In genomic region chr19:17332677-17333581, GRCh38 we compare ENCODE assay signal across 8 cellular contexts. TPM values are rescaled to one million over a fixed set of nuclear protein-coding genes. Genes with fewer than 3 reads are reported as not detected.
DNase-seq lines count a peak whose midpoint lies in the region; ATAC-seq and TF ChIP-seq lines count a peak whose summit lies in the region.

No MANE protein-coding gene starts in this region.

- peak overlapping the region in 5 of 7 donors; percentile 20 to 89 (median 57) for H3K4me3 Mint-ChIP-seq in CD8-positive, alpha-beta memory T cell
- peak overlapping the region; percentile 37 to 75 for H3K4me3 Mint-ChIP-seq in H9

- no peaks in the 10 kb centered on the region for H3K27me3 Mint-ChIP-seq in CD8-positive, alpha-beta memory T cell
- peaks cover 6% of the 10 kb centered on the region for H3K27me3 Mint-ChIP-seq in H9 (ENCODE audit: low read depth)

- H3K23me2 ChIP-seq in H9 (ENCODE audit: insufficient read length, low read depth, low read length, poor library complexity, severe bottlenecking), result peaks cover 18% of the 10 kb centered on the region

- H4K20me1 ChIP-seq in H9 (ENCODE audit: control insufficient read depth, insufficient read depth, insufficient read length), result no peaks in the 10 kb centered on the region

- intact Hi-C loops in spleen (cut with DNase I; ENCODE audit: low total_unique reads), result no loop called here

- POLR2A ChIA-PET in CD8-positive, alpha-beta memory T cell (lab: Charles Lee), result interaction anchor here (0.8 to 2.1 kb wide), 4 partner anchors 23 to 259 kb away, joined by 3 to 9 read pairs (median 4); partner anchors contain the start of gene DDA1

- no peak overlapping the region for H3K23ac ChIP-seq in H9 (ENCODE audit: insufficient read length, low read depth, low read length)

- no peak overlapping the region for H3K4me3 ChIP-seq in CD8-positive, alpha-beta memory T cell (ENCODE audit: low read length)
- H3K4me3 ChIP-seq in RWPE2 (ENCODE audit: severe bottlenecking), result no peak overlapping the region
- no peak overlapping the region for H3K4me3 ChIP-seq in choroid plexus epithelial cell (ENCODE audit: low read depth, low read length)
- H3K4me3 ChIP-seq in spleen, result peak overlapping the region in 1 of 8 donors; percentile 60

- TF ChIP-seq CTCF in H9 (conservative IDR thresholded peaks at IDR 0.05) (no peak), RWPE2 (IDR thresholded peaks at IDR 0.05; ENCODE audit: poor library complexity, severe bottlenecking) (no peak), choroid plexus epithelial cell (conservative IDR thresholded peaks at IDR 0.05; ENCODE audit: low read depth, low read length) (no peak), spleen (IDR thresholded peaks at IDR 0.05 in 8 of 11, conservative IDR thresholded peaks at IDR 0.05 in 3 of 11) (no peak)

- no peak overlapping the region for H4K91ac ChIP-seq in H9 (ENCODE audit: insufficient read length, low read depth, low read length)

- peak overlapping the region; percentile 74 for H3K4me2 ChIP-seq in H9 (ENCODE audit: insufficient read depth, insufficient read length, low read length)

- peaks cover 32 to 57% (median 33%) of the 10 kb centered on the region in 3 donors for H3K4me1 Mint-ChIP-seq in CD8-positive, alpha-beta memory T cell
- peaks cover 14 to 30% of the 10 kb centered on the region in 2 experiments for H3K4me1 Mint-ChIP-seq in H9

- no CpG with 5 or more reads among the region's 45 CpGs for WGBS in H9 (ENCODE audit: extremely low coverage, insufficient read length, low lambda C conversion rate)
- WGBS in spleen, 5 donors, result 93 to 97% (median 96%) methylated on average over 42 to 45 of the region's 45 CpGs

- peaks cover 0 to 13% (median 3%) of the 10 kb centered on the region in 3 donors for H3K36me3 Mint-ChIP-seq in CD8-positive, alpha-beta memory T cell
- peaks cover 11 to 29% (median 23%) of the 10 kb centered on the region in 3 experiments for H3K36me3 Mint-ChIP-seq in H9 (ENCODE audit: insufficient read depth in 1 of 3, low read depth in 3 of 3)

- no peak overlapping the region for H2BK20ac ChIP-seq in H9 (ENCODE audit: low read depth, low read length, poor library complexity, severe bottlenecking)

- no peaks in the 10 kb centered on the region for H3K9me3 Mint-ChIP-seq in CD8-positive, alpha-beta memory T cell
- H3K9me3 Mint-ChIP-seq in H9, result no peaks in the 10 kb centered on the region; a peak in 1 of 5 replicates

- no peak overlapping the region for H2AK5ac ChIP-seq in H9 (ENCODE audit: insufficient read length, low read length)

- CTCF ChIA-PET in CD8-positive, alpha-beta memory T cell (lab: Charles Lee), result interaction anchor here (0.7 to 3.2 kb wide), 8 partner anchors 11 to 257 kb away, joined by 3 to 13 read pairs (median 4); partner anchors contain the start of genes BABAM1, DDA1, HAUS8 and MRPL34

- no peak overlapping the region for H3K9ac ChIP-seq in H9 (ENCODE audit: extremely low read depth, insufficient read length, low read length)

- H3K36me3 ChIP-seq in CD8-positive, alpha-beta memory T cell (ENCODE audit: insufficient read depth, low read length), result no peaks in the 10 kb centered on the region
- peaks cover 6% of the 10 kb centered on the region for H3K36me3 ChIP-seq in RWPE2 (ENCODE audit: low read depth)
- peaks cover 0 to 8% (median 0%) of the 10 kb centered on the region in 6 donors for H3K36me3 ChIP-seq in spleen

- no peak overlapping the region for H3K18ac ChIP-seq in H9 (ENCODE audit: insufficient read length, low read depth, low read length)

- H3K56ac ChIP-seq in H9 (ENCODE audit: insufficient read length, low read depth, low read length), result no peak overlapping the region

- H2BK15ac ChIP-seq in H9 (ENCODE audit: low read depth, low read length), result no peak overlapping the region

- peak in 1 of 5 donors; percentile 34 for DNase-seq in CD8-positive, alpha-beta memory T cell
- DNase-seq in H9 (peak; percentile 92), RWPE2 (ENCODE audit: low spot score) (peak; percentile 69), choroid plexus epithelial cell (ENCODE audit: low read depth) (peak; percentile 65), spleen (peak; percentile 78), activated gamma-delta T cell treated with Interleukin-2 at 50 U/mL for 16 hours (no peak)

- H3K4ac ChIP-seq in H9 (ENCODE audit: low read depth, low read length), result no peak overlapping the region

- TF ChIP-seq POLR2A in spleen (IDR thresholded peaks at IDR 0.05), result no peak

- H3K27ac Mint-ChIP-seq in CD8-positive, alpha-beta memory T cell, result peak overlapping the region in 2 of 8 donors; percentile 37 to 38
- H3K27ac Mint-ChIP-seq in H9, result peak overlapping the region; percentile 14 to 61 (median 55); a peak in 1 of 7 replicates

- no peak overlapping the region for H2AFZ ChIP-seq in H9 (ENCODE audit: low read length)

- H3K9me3 ChIP-seq in CD8-positive, alpha-beta memory T cell (ENCODE audit: low read length), result no peaks in the 10 kb centered on the region
- H3K9me3 ChIP-seq in H9 (ENCODE audit: control insufficient read depth, low read depth, low read length) (no peaks in the 10 kb centered on the region), RWPE2 (ENCODE audit: severe bottlenecking) (no peaks in the 10 kb centered on the region), spleen (no peaks in the 10 kb centered on the region)

- H4K5ac ChIP-seq in H9 (ENCODE audit: insufficient read length, low read depth, low read length), result no peak overlapping the region

- H2BK5ac ChIP-seq in H9 (ENCODE audit: insufficient read length, low read length), result no peak overlapping the region

- no peaks in the 10 kb centered on the region for H3K27me3 ChIP-seq in CD8-positive, alpha-beta memory T cell (ENCODE audit: insufficient read depth, low read length, poor library complexity, severe bottlenecking)
- H3K27me3 ChIP-seq in H9 (ENCODE audit: insufficient read depth, low read length) (no peaks in the 10 kb centered on the region), RWPE2 (ENCODE audit: insufficient read depth, poor library complexity, severe bottlenecking) (no peaks in the 10 kb centered on the region), spleen (replicated peaks in 1 of 7) (peaks cover 0 to 40% (median 21%) of the 10 kb centered on the region in 7 donors)

- no peak overlapping the region for H4K8ac ChIP-seq in H9 (replicated peaks; ENCODE audit: insufficient read length, low read depth, low read length)

- H3K79me2 ChIP-seq in H9 (ENCODE audit: insufficient read depth, low read length), result no peaks in the 10 kb centered on the region

- no peaks in the 10 kb centered on the region for H3K79me1 ChIP-seq in H9 (ENCODE audit: insufficient read depth, low read depth, low read length, poor library complexity, severe bottlenecking)

- H3T11ph ChIP-seq in H9 (ENCODE audit: low read length), result no peak overlapping the region

- H2BK120ac ChIP-seq in H9 (ENCODE audit: low read depth, low read length, poor library complexity, severe bottlenecking), result no peak overlapping the region

- no peak overlapping the region for H2BK12ac ChIP-seq in H9 (ENCODE audit: insufficient read length, low read depth, low read length)

- H3K4me1 ChIP-seq in CD8-positive, alpha-beta memory T cell (ENCODE audit: insufficient read depth, low read length), result peaks cover 25% of the 10 kb centered on the region
- H3K4me1 ChIP-seq in H9 (ENCODE audit: insufficient read depth, low read length) (no peaks in the 10 kb centered on the region), RWPE2 (ENCODE audit: insufficient read depth, poor library complexity, severe bottlenecking) (no peaks in the 10 kb centered on the region), spleen (peaks cover 25 to 74% (median 56%) of the 10 kb centered on the region in 6 donors)

- no peak overlapping the region for H3K27ac ChIP-seq in CD8-positive, alpha-beta memory T cell (ENCODE audit: low read depth, low read length)
- H3K27ac ChIP-seq in H9 (ENCODE audit: insufficient read length, low read depth, low read length) (no peak overlapping the region), RWPE2 (ENCODE audit: poor library complexity, severe bottlenecking) (no peak overlapping the region), spleen (no peak overlapping the region)

- H3K14ac ChIP-seq in H9 (ENCODE audit: insufficient read depth, low read length), result no peak overlapping the region

- no peak for ATAC-seq in RWPE2 (ENCODE audit: low read depth)
- no peak for ATAC-seq in HG03159 (IDR thresholded peaks at IDR 0.05; ENCODE audit: unreplicated experiment)
- no peak for ATAC-seq in HG03025 (IDR thresholded peaks at IDR 0.05; ENCODE audit: low FRiP score, unreplicated experiment)

RNA-seq across cellular contexts. Expression of gene ANO8, which starts 1.7 kb away (rescaled TPM):
- total RNA-seq in CD8-positive, alpha-beta memory T cell, result 1 to 10 TPM; 4.1 to 5.1 TPM
- 0.43 TPM for polyA plus RNA-seq in CD8-positive, alpha-beta memory T cell
- total RNA-seq in H9 (2021) (18.9 and 21.9 TPM in 2 replicates), spleen (10 to 100 TPM in 2 of 7 donors, 1 to 10 TPM in 5; 6.5 to 12.0 (median 9.4) TPM)
- polyA plus RNA-seq in spleen, result 1 to 10 TPM; 1.1 to 4.4 (median 1.5) TPM

RNA-seq across cellular contexts. Expression of gene GTPBP3, which starts 4.4 kb away (rescaled TPM):
- 10 to 100 TPM; 47.3 to 55.7 TPM for total RNA-seq in CD8-positive, alpha-beta memory T cell
- polyA plus RNA-seq in CD8-positive, alpha-beta memory T cell, result 13.3 TPM
- total RNA-seq in H9 (2021) (62.9 and 71.3 TPM in 2 replicates), spleen (10 to 100 TPM; 19.4 to 44.1 (median 28.2) TPM)
- polyA plus RNA-seq in spleen, result 10 to 100 TPM; 13.0 to 24.5 (median 17.5) TPM

RNA-seq across cellular contexts. Expression of gene DDA1, which starts 23.6 kb away (rescaled TPM):
- 10 to 100 TPM; 47.9 to 51.1 TPM for total RNA-seq in CD8-positive, alpha-beta memory T cell
- polyA plus RNA-seq in CD8-positive, alpha-beta memory T cell, result 34.7 TPM
- total RNA-seq in H9 (2021) (42.3 and 45.7 TPM in 2 replicates), spleen (10 to 100 TPM; 10.5 to 25.6 (median 22.4) TPM)
- polyA plus RNA-seq in spleen, result 10 to 100 TPM; 28.7 to 42.2 (median 37.7) TPM

RNA-seq across cellular contexts. Expression of gene MRPL34, which starts 27.3 kb away (rescaled TPM):
- total RNA-seq in CD8-positive, alpha-beta memory T cell, result 100 to 1,000 TPM; 136 to 138 TPM
- 227 TPM for polyA plus RNA-seq in CD8-positive, alpha-beta memory T cell
- 84.6 and 93.6 TPM in 2 replicates for total RNA-seq in H9 (2021)
- 10 to 100 TPM; 37.5 to 93.2 (median 57.8) TPM for total RNA-seq in spleen
- polyA plus RNA-seq in spleen, result 100 to 1,000 TPM in 2 of 3 donors, 10 to 100 TPM in 1; 95.4 to 153 (median 152) TPM

RNA-seq across cellular contexts. Expression of gene ABHD8, which starts 29.7 kb away (rescaled TPM):
- 1 to 10 TPM; 5.2 to 6.0 TPM for total RNA-seq in CD8-positive, alpha-beta memory T cell
- 8.3 TPM for polyA plus RNA-seq in CD8-positive, alpha-beta memory T cell
- total RNA-seq in H9 (2021) (11.7 and 12.8 TPM in 2 replicates), spleen (10 to 100 TPM in 5 of 7 donors, 1 to 10 TPM in 2; 7.7 to 18.7 (median 13.2) TPM)
- polyA plus RNA-seq in spleen, result 10 to 100 TPM in 1 of 3 donors, 1 to 10 TPM in 2; 6.5 to 12.6 (median 7.9) TPM
